ENCODE assay signal across 8 cellular contexts in genomic region chr1:36151845-36152203, GRCh38. TPM values are rescaled to one million over a fixed set of nuclear protein-coding genes. Genes with fewer than 3 reads are reported as not detected.
DNase-seq lines count a peak whose midpoint lies in the region; ATAC-seq and TF ChIP-seq lines count a peak whose summit lies in the region.

No MANE protein-coding gene starts in this region.

- peaks cover 69% of the 10 kb centered on the region for H3K4me1 Mint-ChIP-seq in activated naive CD4-positive, alpha-beta T cell treated with anti-CD3 and anti-CD28 coated beads for 36 hours (ENCODE audit: low read depth)
- H3K4me1 Mint-ChIP-seq in type B pancreatic cell (ENCODE audit: unreplicated experiment): peaks cover 34% of the 10 kb centered on the region

- peak overlapping the region; percentile 14 for H3K4me3 Mint-ChIP-seq in activated naive CD4-positive, alpha-beta T cell treated with anti-CD3 and anti-CD28 coated beads for 36 hours
- H3K4me3 Mint-ChIP-seq in type B pancreatic cell: no peak overlapping the region

- H3K27me3 Mint-ChIP-seq in activated naive CD4-positive, alpha-beta T cell treated with anti-CD3 and anti-CD28 coated beads for 36 hours (ENCODE audit: low read depth): no peaks in the 10 kb centered on the region
- H3K27me3 Mint-ChIP-seq in type B pancreatic cell: no peaks in the 10 kb centered on the region

- H3K4me1 ChIP-seq in heart left ventricle: peaks cover 10 to 73% (median 56%) of the 10 kb centered on the region in 12 donors
- H3K4me1 ChIP-seq in lower lobe of right lung: peaks cover 66% of the 10 kb centered on the region

- H3K4me3 ChIP-seq in heart left ventricle: peak overlapping the region in 1 of 12 donors; percentile 23
- no peak overlapping the region for H3K4me3 ChIP-seq in lower lobe of right lung

- peaks cover 1% of the 10 kb centered on the region for H3K36me3 Mint-ChIP-seq in activated naive CD4-positive, alpha-beta T cell treated with anti-CD3 and anti-CD28 coated beads for 36 hours (ENCODE audit: low read depth)
- H3K36me3 Mint-ChIP-seq in type B pancreatic cell: no peaks in the 10 kb centered on the region

- no peak for TF ChIP-seq POLR2A in heart left ventricle (IDR thresholded peaks at IDR 0.05)

- no peaks in the 10 kb centered on the region for H3K9me3 Mint-ChIP-seq in activated naive CD4-positive, alpha-beta T cell treated with anti-CD3 and anti-CD28 coated beads for 36 hours
- H3K9me3 Mint-ChIP-seq in type B pancreatic cell: no peaks in the 10 kb centered on the region

- intact Hi-C loops in heart left ventricle (cut with DNase I): loop anchor here in 8 of 10 donors (2.0 to 5.0 kb wide), 8 partner anchors 35 to 135 kb away; partner anchors contain the start of gene THRAP3 (in 4 of the 8)
- intact Hi-C loops in cardiac septum (cut with DNase I): no loop called here
- intact Hi-C loops in activated naive CD4-positive, alpha-beta T cell treated with anti-CD3 and anti-CD28 coated beads for 36 hours (cut with micrococcal nuclease): loop anchor here (10.0 kb wide), 2 partner anchors 957 to 1363 kb away; partner anchors contain the start of genes MEAF6 and SFPQ
- intact Hi-C loops in lower lobe of right lung (cut with DNase I): no loop called here
- intact Hi-C loops in sciatic nerve (cut with DNase I): no loop called here

- TF ChIP-seq CTCF in heart left ventricle (IDR thresholded peaks at IDR 0.05): no peak
- no peak for TF ChIP-seq CTCF in lower lobe of right lung (IDR thresholded peaks at IDR 0.05)
- no peak for TF ChIP-seq CTCF in type B pancreatic cell (conservative IDR thresholded peaks at IDR 0.05)

- no peaks in the 10 kb centered on the region for H3K27me3 ChIP-seq in heart left ventricle
- H3K27me3 ChIP-seq in lower lobe of right lung (ENCODE audit: low read depth): no peaks in the 10 kb centered on the region

- peak overlapping the region; percentile 87 for H3K27ac Mint-ChIP-seq in activated naive CD4-positive, alpha-beta T cell treated with anti-CD3 and anti-CD28 coated beads for 36 hours
- peak overlapping the region; percentile 79 for H3K27ac Mint-ChIP-seq in type B pancreatic cell

- no peak for ATAC-seq in heart left ventricle
- no peak for ATAC-seq in lower lobe of right lung
- ATAC-seq in sciatic nerve: no peak

- H3K27ac ChIP-seq in heart left ventricle (peak overlapping the region; percentile 89 to 99 (median 96)), lower lobe of right lung (peak overlapping the region; percentile 98)

- DNase-seq in heart left ventricle (peak in 2 of 5 donors; percentile 48 to 57), cardiac septum (ENCODE audit: low spot score) (no peak), lower lobe of right lung (no peak), type B pancreatic cell (ENCODE audit: extremely low spot score, unreplicated experiment) (no peak), hypothalamus (lab: John Stamatoyannopoulos, UW) (no peak), sciatic nerve (ENCODE audit: low spot score) (no peak), GM19238 (ENCODE audit: insufficient read length, low spot score) (no peak)
- peak; percentile 73 for DNase-seq in activated naive CD4-positive, alpha-beta T cell treated with anti-CD3 and anti-CD28 coated beads for 36 hours

- CTCF ChIA-PET in activated naive CD4-positive, alpha-beta T cell treated with anti-CD3 and anti-CD28 coated beads for 36 hours (lab: Charles Lee): interaction anchor here (0.5 to 5.0 kb wide), 7 partner anchors 10 to 449 kb away, joined by 3 to 89 read pairs (median 29); no protein-coding TSS in a partner anchor

- H3K36me3 ChIP-seq in heart left ventricle (peaks cover 0 to 3% (median 0%) of the 10 kb centered on the region in 9 donors), lower lobe of right lung (no peaks in the 10 kb centered on the region)

- no peaks in the 10 kb centered on the region for H3K9me3 ChIP-seq in heart left ventricle
- H3K9me3 ChIP-seq in lower lobe of right lung: no peaks in the 10 kb centered on the region

- WGBS in heart left ventricle, 4 donors: 36 to 58% (median 41%) methylated on average over 3 of the region's 3 CpGs

RNA-seq across cellular contexts. Expression of gene TRAPPC3, which starts 2.5 kb away (rescaled TPM):
- total RNA-seq in heart left ventricle (10 to 100 TPM; 45.3 to 77.2 (median 52.9) TPM), cardiac septum (47.9 TPM), lower lobe of right lung (60.3 TPM), type B pancreatic cell (ENCODE audit: low replicate concordance) (63.4 and 75.6 TPM in 2 replicates), sciatic nerve (46.8 TPM)
- polyA plus RNA-seq in heart left ventricle: 10 to 100 TPM; 40.8 to 89.6 TPM
- 10 to 100 TPM; 35.9 to 37.6 TPM for total RNA-seq in activated naive CD4-positive, alpha-beta T cell treated with anti-CD3 and anti-CD28 coated beads for 36 hours

RNA-seq across cellular contexts. Expression of gene MAP7D1, which starts 4.1 kb away (rescaled TPM):
- 100 to 1,000 TPM; 249 to 706 (median 328) TPM for total RNA-seq in heart left ventricle
- polyA plus RNA-seq in heart left ventricle: 100 to 1,000 TPM; 236 to 331 TPM
- total RNA-seq in cardiac septum: 262 TPM
- total RNA-seq in activated naive CD4-positive, alpha-beta T cell treated with anti-CD3 and anti-CD28 coated beads for 36 hours: 100 to 1,000 TPM; 106 TPM
- 120 TPM for total RNA-seq in lower lobe of right lung
- total RNA-seq in type B pancreatic cell (ENCODE audit: low replicate concordance): 94.5 and 112 TPM in 2 replicates
- 123 TPM for total RNA-seq in sciatic nerve

RNA-seq across cellular contexts. Expression of gene COL8A2, which starts 26.8 kb away (rescaled TPM):
- total RNA-seq in heart left ventricle: 1 to 10 TPM in 5 of 9 donors, under 1 TPM in 4; 0.33 to 2.6 (median 1.1) TPM
- polyA plus RNA-seq in heart left ventricle: under 1 TPM; 0.34 to 0.53 TPM
- 1.7 TPM for total RNA-seq in cardiac septum
- under 1 TPM in 1 of 2 experiments, not detected in 1; 0.07 TPM for total RNA-seq in activated naive CD4-positive, alpha-beta T cell treated with anti-CD3 and anti-CD28 coated beads for 36 hours
- 24.4 TPM for total RNA-seq in lower lobe of right lung
- total RNA-seq in type B pancreatic cell (ENCODE audit: low replicate concordance): 0.14 and 2.5 TPM in 2 replicates
- total RNA-seq in sciatic nerve: 47.3 TPM

Comparison
In these comparisons a context has a peak if more than half of its experiments do, and no peak if none do; other contexts are left out.
1. intact Hi-C loops: an anchor here in heart left ventricle (2.0 to 5.0 kb wide) and activated naive CD4-positive, alpha-beta T cell treated with anti-CD3 and anti-CD28 coated beads for 36 hours (10.0 kb wide); none called in cardiac septum, lower lobe of right lung and sciatic nerve.